ENCODE assay signal across 8 cellular contexts in the genomic region with DNA sequence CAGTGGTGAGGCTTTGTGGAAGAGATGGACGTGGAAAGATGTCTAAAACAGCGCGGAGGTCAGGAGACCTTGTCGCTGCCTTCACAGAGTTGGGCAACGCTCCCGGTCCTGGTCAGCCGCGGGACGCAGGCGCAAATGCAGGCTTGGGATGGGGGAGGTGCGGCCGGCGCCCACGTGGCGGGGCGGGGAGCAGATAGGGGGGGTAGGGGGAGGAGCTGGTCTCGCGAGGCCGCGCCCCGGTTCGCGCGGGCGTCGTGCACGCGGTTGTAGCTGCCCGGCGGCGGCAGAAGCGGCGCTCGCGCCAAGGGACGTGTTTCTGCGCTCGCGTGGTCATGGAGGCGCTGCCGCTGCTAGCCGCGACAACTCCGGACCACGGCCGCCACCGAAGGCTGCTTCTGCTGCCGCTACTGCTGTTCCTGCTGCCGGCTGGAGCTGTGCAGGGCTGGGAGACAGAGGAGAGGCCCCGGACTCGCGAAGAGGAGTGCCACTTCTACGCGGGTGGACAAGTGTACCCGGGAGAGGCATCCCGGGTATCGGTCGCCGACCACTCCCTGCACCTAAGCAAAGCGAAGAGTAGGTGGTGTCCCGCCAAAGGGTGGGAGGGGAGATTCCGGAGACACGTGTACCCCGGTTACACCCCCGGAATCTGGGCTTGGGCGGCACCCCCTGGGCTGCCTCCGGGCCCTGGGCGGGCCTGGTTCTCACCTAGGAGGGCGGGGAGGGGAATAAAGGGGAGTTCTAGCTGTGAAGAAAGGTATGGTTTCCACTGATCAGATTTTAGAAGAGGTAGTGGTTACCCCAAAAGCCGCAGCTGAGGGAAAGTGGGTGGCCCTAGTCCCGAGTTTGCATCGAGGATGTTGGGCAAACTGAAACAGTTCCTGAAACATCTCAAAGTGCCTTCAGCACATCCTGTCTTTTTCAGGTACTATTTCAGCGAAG. TPM values are rescaled to one million over a fixed set of nuclear protein-coding genes. Genes with fewer than 3 reads are reported as not detected.
A peak's percentile ranks its signal among the peaks of the same experiment; 100 is the strongest.
DNase-seq lines count a peak whose midpoint lies in the region; ATAC-seq and TF ChIP-seq lines count a peak whose summit lies in the region.

PRDX4 (plus strand) TSS at position 255 of the 939 bp plus-strand sequence; CDS start at position 333, 78 bp downstream.

- POLR2A ChIA-PET in OCI-LY7 (lab: Charles Lee) = interaction anchor here (0.5 to 0.9 kb wide), 2 partner anchors 21 to 164 kb away, joined by 3 to 4 read pairs; no protein-coding TSS in a partner anchor

- peaks cover 28% of the 10 kb centered on the region for H3K36me3 Mint-ChIP-seq in Calu3 (ENCODE audit: insufficient read depth, unreplicated experiment)

- intact Hi-C loops in Calu3 (cut with micrococcal nuclease; ENCODE audit: unreplicated experiment) = no loop called here
- intact Hi-C loops in OCI-LY7 (cut with micrococcal nuclease; ENCODE audit: unreplicated experiment) = no loop called here

- peak within 1 kb of the TSS; percentile 82 for H3K4me3 Mint-ChIP-seq in Calu3 (ENCODE audit: low read depth, unreplicated experiment)

- peak within 1 kb of the TSS; percentile 95 for H3K4me3 ChIP-seq in HUES6 (ENCODE audit: low read depth, low read length)
- H3K4me3 ChIP-seq in OCI-LY7 (ENCODE audit: low read depth, low read length, poor library complexity, severe bottlenecking) = peak within 1 kb of the TSS; percentile 90

- H3K27ac ChIP-seq in HUES6 (ENCODE audit: low read depth, low read length) = peak within 1 kb of the TSS; percentile 93; the same call in 1 of the 2 replicates
- H3K27ac ChIP-seq in OCI-LY7 (ENCODE audit: low read depth, low read length, poor library complexity, severe bottlenecking) = peak within 1 kb of the TSS; percentile 57
- H3K27ac ChIP-seq in epithelial cell of prostate = peak within 1 kb of the TSS; percentile 64

- H3K4me1 ChIP-seq in HUES6 (ENCODE audit: control insufficient read depth, insufficient read depth, low read length) (peaks cover 27% of the 10 kb centered on the region), OCI-LY7 (ENCODE audit: insufficient read depth, low read length, poor library complexity, severe bottlenecking) (peaks cover 15% of the 10 kb centered on the region)

- H3K9me3 Mint-ChIP-seq in Calu3 (ENCODE audit: low read depth, unreplicated experiment) = no peaks in the 10 kb centered on the region

- no peak for TF ChIP-seq CTCF in Calu3 (IDR thresholded peaks at IDR 0.05; ENCODE audit: unreplicated experiment)
- TF ChIP-seq CTCF in OCI-LY7 (conservative IDR thresholded peaks at IDR 0.05; ENCODE audit: low read length) = no peak

- no peaks in the 10 kb centered on the region for H3K4me1 Mint-ChIP-seq in Calu3 (ENCODE audit: low read depth, unreplicated experiment)

- H3K9me3 ChIP-seq in HUES6 (ENCODE audit: control insufficient read depth, insufficient read depth, low read depth, low read length) (no peaks in the 10 kb centered on the region), OCI-LY7 (ENCODE audit: low read length) (no peaks in the 10 kb centered on the region)

- peak; percentile 49 for ATAC-seq in GM21423 (IDR thresholded peaks at IDR 0.05; ENCODE audit: unreplicated experiment)

- no peaks in the 10 kb centered on the region for H3K9me2 ChIP-seq in OCI-LY7 (ENCODE audit: insufficient read depth, low read length)

- H2AFZ ChIP-seq in OCI-LY7 (ENCODE audit: low read length) = peak within 1 kb of the TSS; percentile 89

- H4K20me1 ChIP-seq in OCI-LY7 (ENCODE audit: insufficient read depth, low read length) = no peaks in the 10 kb centered on the region; the same call in 1 of the 2 replicates

- H3K4me2 ChIP-seq in OCI-LY7 (ENCODE audit: low read length) = peak within 1 kb of the TSS; percentile 83

- DNase-seq in Calu3 = peak; percentile 90
- DNase-seq in OCI-LY7 (ENCODE audit: low spot score) = peak; percentile 86
- peak; percentile 70 for DNase-seq in activated T-cell treated with anti-CD3 and anti-CD28 coated beads for 24 hours (ENCODE audit: low read depth)
- peak; percentile 37 for DNase-seq in epithelial cell of prostate (ENCODE audit: low read depth, low spot score)
- peak; percentile 87 for DNase-seq in mucosa of gallbladder (ENCODE audit: low spot score)
- peak; percentile 61 for DNase-seq in stimulated activated CD8-positive, alpha-beta memory T cell treated with anti-CD3 and anti-CD28 coated beads, Interleukin-4, amount 100 ng/mL, for 24 hours (ENCODE audit: low read depth)

- peaks cover 34% of the 10 kb centered on the region for H3K79me2 ChIP-seq in OCI-LY7 (ENCODE audit: insufficient read depth, low read depth, low read length)

- no peaks in the 10 kb centered on the region for H3K27me3 Mint-ChIP-seq in Calu3 (ENCODE audit: unreplicated experiment)

- CTCF ChIA-PET in Calu3 (lab: Charles Lee) = no interaction called here
- CTCF ChIA-PET in OCI-LY7 (lab: Charles Lee; ENCODE audit: unreplicated experiment) = no interaction called here

- peak within 1 kb of the TSS; percentile 47 for H3K27ac Mint-ChIP-seq in Calu3 (ENCODE audit: unreplicated experiment)

- BruUV-seq in Calu3 (replicated peaks; lab: Mats Ljungman, UMichigan) (no TSS peak), OCI-LY7 (replicated peaks; lab: Mats Ljungman, UMichigan) (no TSS peak)

- H3K36me3 ChIP-seq in HUES6 (ENCODE audit: control insufficient read depth, insufficient read depth, low read length) (peaks cover 27% of the 10 kb centered on the region), OCI-LY7 (ENCODE audit: insufficient read depth, low read length) (peaks cover 18% of the 10 kb centered on the region)

- no peaks in the 10 kb centered on the region; the same call in 1 of the 2 replicates for H3K27me3 ChIP-seq in HUES6 (ENCODE audit: control insufficient read depth, insufficient read depth, low read length)

- H3K9ac ChIP-seq in HUES6 (ENCODE audit: low read length) = peak within 1 kb of the TSS; percentile 97

RNA-seq across cellular contexts. Expression of gene PRDX4, which starts in this region (rescaled TPM):
- total RNA-seq in Calu3 (2022) = 129 and 132 TPM in 2 replicates
- total RNA-seq in OCI-LY7 (2014; rRNA removed; shearing (Covaris generic)) = 82.9 and 88.0 TPM in 2 replicates
- 46.0 and 47.3 TPM in 2 replicates for total RNA-seq in OCI-LY7 (2022)
- 77.5 TPM for total RNA-seq in mucosa of gallbladder

Comparison
In these comparisons a context has a peak if more than half of its experiments do, and no peak if none do; other contexts are left out.
1. Peak in every context shown above with its lines: DNase-seq, ATAC-seq, H3K4me3 ChIP-seq and H3K27ac ChIP-seq.
2. DNase-seq: peak in every context shown above with its lines; median percentile 90 in Calu3; 87 in mucosa of gallbladder; 86 in OCI-LY7; 70 in activated T-cell treated with anti-CD3 and anti-CD28 coated beads for 24 hours; 61 in stimulated activated CD8-positive, alpha-beta memory T cell treated with anti-CD3 and anti-CD28 coated beads, Interleukin-4, amount 100 ng/mL, for 24 hours; 37 in epithelial cell of prostate.